8 cellular contexts compared by ENCODE assay signal in the genomic region with DNA sequence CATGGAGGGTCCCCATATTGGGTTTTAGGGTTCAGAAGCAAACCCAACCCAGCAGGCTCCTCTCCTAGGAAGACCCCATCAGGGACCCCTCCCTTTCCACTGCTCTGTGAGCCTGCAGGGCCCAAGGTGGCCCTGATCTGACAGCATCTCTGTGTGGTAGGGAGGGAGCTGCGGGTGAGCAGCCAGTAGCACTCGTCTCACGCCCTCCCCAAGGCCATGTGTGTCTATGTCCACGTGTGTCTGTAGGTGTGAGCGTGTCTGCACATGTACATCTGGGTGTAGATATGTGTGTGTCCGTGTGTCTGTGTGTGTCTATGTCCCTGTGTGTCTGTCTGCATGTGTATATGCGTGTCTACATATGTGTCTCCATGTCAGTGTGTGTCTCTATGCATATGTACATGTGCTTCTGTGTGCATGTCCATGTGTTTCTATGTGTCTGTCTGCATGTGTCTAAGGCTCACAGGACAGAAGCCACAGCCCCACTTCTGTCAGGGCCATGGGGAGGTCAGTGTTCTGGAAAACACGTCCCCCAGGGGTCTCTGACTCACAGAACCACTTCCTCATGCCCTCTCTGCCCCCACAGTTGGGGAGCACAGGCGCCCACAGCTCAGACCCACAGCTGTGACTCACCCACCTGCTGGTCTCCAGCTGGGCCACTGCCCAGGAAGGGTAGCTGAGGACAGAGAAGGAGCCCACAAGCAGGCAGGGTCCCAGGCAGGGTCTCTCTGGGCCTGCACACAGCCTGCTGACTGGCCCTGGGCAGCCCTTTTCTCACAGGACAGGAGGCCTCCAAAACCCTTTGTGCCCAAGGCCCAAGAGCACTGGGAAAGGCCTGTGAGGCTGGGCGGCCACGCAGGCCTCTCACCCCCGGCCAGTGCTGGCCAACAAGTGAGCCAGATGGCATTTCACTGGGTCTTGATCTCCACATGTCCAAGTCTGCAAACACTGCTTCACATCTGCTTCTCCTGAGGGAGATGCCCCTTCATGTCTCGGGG.
DNase-seq lines count a peak whose midpoint lies in the region; ATAC-seq and TF ChIP-seq lines count a peak whose summit lies in the region.

No MANE protein-coding gene starts in this region.

- TF ChIP-seq CTCF in fibroblast of villous mesenchyme (IDR thresholded peaks at IDR 0.05; ENCODE audit: insufficient read depth, low read depth, low read length) (no peak), lower leg skin (IDR thresholded peaks at IDR 0.05) (no peak)

- H3K36me3 ChIP-seq in GM23248 (ENCODE audit: low read depth) = no peaks in the 10 kb centered on the region

- 51 to 55% methylated on average over 13 of the region's 13 CpGs for WGBS in GM23248 (ENCODE audit: low coverage in 1 of 2, low lambda C conversion rate in 2 of 2, missing lambda C conversion rate in 2 of 2), 2 experiments
- 62 to 64% methylated on average over 13 of the region's 13 CpGs for WGBS in lower leg skin, 2 donors

- H3K9me3 ChIP-seq in GM23248 (ENCODE audit: low read depth) = no peaks in the 10 kb centered on the region

- ATAC-seq in HG03342 (IDR thresholded peaks at IDR 0.05; ENCODE audit: unreplicated experiment) (no peak), GM21528 (IDR thresholded peaks at IDR 0.05; ENCODE audit: low FRiP score, unreplicated experiment) (no peak)

- peak; percentile 97 for DNase-seq in GM23248
- peak; percentile 34 to 74 for DNase-seq in SW 1271 (lab: John Stamatoyannopoulos, UW)
- DNase-seq in fibroblast of villous mesenchyme (ENCODE audit: low read depth) = peak; percentile 95
- DNase-seq in skeletal muscle cell (ENCODE audit: low read depth) = peak; percentile 95
- DNase-seq in middle frontal gyrus (ENCODE audit: extremely low spot score, low spot score) = no peak
- no peak for DNase-seq in lower leg skin (ENCODE audit: low spot score in 2 of 2)

- H3K4me1 ChIP-seq in GM23248 (ENCODE audit: insufficient read depth) = peaks cover 27% of the 10 kb centered on the region

- peaks cover 27% of the 10 kb centered on the region for H3F3A ChIP-seq in GM23248 (ENCODE audit: insufficient read depth)

- in situ Hi-C loops in GM23248 (cut with MboI) = no loop called here

- TF ChIP-seq POLR2A in lower leg skin (IDR thresholded peaks at IDR 0.05) = no peak

- intact Hi-C loops in lower leg skin (cut with DNase I; ENCODE audit: low total_unique reads) = no loop called here

- no peaks in the 10 kb centered on the region for H3K27me3 ChIP-seq in GM23248 (replicated peaks; ENCODE audit: insufficient read depth)

- no peak overlapping the region for H2AFZ ChIP-seq in GM23248

- H3K9ac ChIP-seq in GM23248 = peak overlapping the region; percentile 58

- no peaks in the 10 kb centered on the region for H4K20me1 ChIP-seq in GM23248 (ENCODE audit: insufficient read depth)

- H3K27ac ChIP-seq in GM23248 = peak overlapping the region; percentile 86

- no peaks in the 10 kb centered on the region for H3K79me2 ChIP-seq in GM23248 (ENCODE audit: insufficient read depth)

- H3K4me3 ChIP-seq in GM23248 = no peak overlapping the region
- no peak overlapping the region for H3K4me3 ChIP-seq in fibroblast of villous mesenchyme (ENCODE audit: low read depth, low read length)
- H3K4me3 ChIP-seq in skeletal muscle cell (ENCODE audit: low read depth, low read length) = no peak overlapping the region
- no peak overlapping the region for H3K4me3 ChIP-seq in lower leg skin (ENCODE audit: low read depth, poor library complexity, severe bottlenecking)

- H3K4me2 ChIP-seq in GM23248 (ENCODE audit: unreplicated experiment) = peak overlapping the region; percentile 49

- no peaks in the 10 kb centered on the region for H3K9me2 ChIP-seq in GM23248 (ENCODE audit: insufficient read depth)

Comparison
In these comparisons a context has a peak if more than half of its experiments do, and no peak if none do; other contexts are left out.
1. DNase-seq: peak in GM23248 (single experiment), SW 1271 (2 of 2), fibroblast of villous mesenchyme (single experiment) and skeletal muscle cell (single experiment); none in middle frontal gyrus (single experiment) and lower leg skin (0 of 2).